25 cellular contexts compared by ENCODE assay signal in genomic region chr10:93576888-93577287, GRCh38. TPM values are rescaled to one million over a fixed set of nuclear protein-coding genes. Genes with fewer than 3 reads are reported as not detected.
DNase-seq lines count a peak whose midpoint lies in the region; ATAC-seq, FAIRE-seq and TF ChIP-seq lines count a peak whose summit lies in the region.
"Had no signal": no experiment of that assay in that cellular context is flagged by ENCODE, and none has a peak within 500 bp of the region (broad histone marks: within the 10 kb centered on the region; RNA-seq: fewer than 3 reads in every experiment).

No MANE protein-coding gene starts in this region.

- H3K36me3 ChIP-seq in bronchial epithelial cell (ENCODE audit: control insufficient read depth, insufficient read depth, low read length) (no peaks in the 10 kb centered on the region), prostate gland (no peaks in the 10 kb centered on the region)

- peaks cover 8% of the 10 kb centered on the region for H3K4me1 ChIP-seq in prostate gland (replicated peaks)

- DNase-seq in NCI-H2029 (lab: John Stamatoyannopoulos, UW) (peak; percentile 27), NCI-H2029 treated with DMSO at 0.1 percent for 48 hours (lab: John Stamatoyannopoulos, UW) (no peak), LoVo (ENCODE audit: low spot score) (peak; percentile 56), bronchial epithelial cell (ENCODE audit: low read depth) (peak; percentile 34), prostate gland (ENCODE audit: low spot score) (peak; percentile 49), Right ventricle myocardium inferior (ENCODE audit: missing footprints) (no peak), substantia nigra (lab: John Stamatoyannopoulos, UW) (no peak), NCI-H1694 treated with DMSO at 0.1 percent for 48 hours (lab: John Stamatoyannopoulos, UW) (no peak)
- DNase-seq: COR-L47; DMS 273 treated with DMSO at 0.1 percent for 48 hours; EL; GM23248; NCI-H1105 treated with DMSO at 0.1 percent for 48 hours; NCI-H187; NCI-H446; NCI-H526 treated with DMSO at 0.1 percent for 48 hours; NK-92 treated with Interleukin-12 subunit alpha and Interleukin-12 subunit beta, amount 100 ng/mL, for 24 hours; SIG-M5 had no signal

- WGBS in prostate gland: 36% methylated on average over 3 of the region's 3 CpGs

- peaks cover 2% of the 10 kb centered on the region for H3K27me3 ChIP-seq in bronchial epithelial cell (ENCODE audit: control insufficient read depth, insufficient read depth, low read length)
- no peaks in the 10 kb centered on the region for H3K27me3 ChIP-seq in prostate gland (replicated peaks; ENCODE audit: insufficient read depth)

- intact Hi-C loops in prostate gland (cut with DNase I): no loop called here
- intact Hi-C loops in Right ventricle myocardium inferior (cut with DNase I): no loop called here

- H3K9me3 ChIP-seq in prostate gland: no peaks in the 10 kb centered on the region

- no peak for ATAC-seq in Right ventricle myocardium inferior
- ATAC-seq: GM12878, HCT116, SK-N-SH treated with all-trans-retinoic acid at 6 μM for 48 hours had no signal

- H3K27ac ChIP-seq in prostate gland (peak overlapping the region in 1 of 2 donors; percentile 18), substantia nigra (ENCODE audit: low read depth, low read length, poor library complexity, severe bottlenecking) (no peak overlapping the region)
- H3K27ac ChIP-seq: 22Rv1, GM23248 had no signal

- TF ChIP-seq POLR2A in prostate gland (IDR thresholded peaks at IDR 0.05): no peak

- no peak for FAIRE-seq in bronchial epithelial cell (lab: Jason Lieb, UNC)
- FAIRE-seq: GM12878, GM19239 had no signal

- H3K4me3 ChIP-seq in bronchial epithelial cell (ENCODE audit: low read depth, low read length) (no peak overlapping the region), prostate gland (no peak overlapping the region)
- H3K4me3 ChIP-seq: GM12878, GM23248 had no signal

- TF ChIP-seq CTCF in bronchial epithelial cell (IDR thresholded peaks at IDR 0.05; ENCODE audit: insufficient read depth, low read length, severe bottlenecking) (no peak), prostate gland (IDR thresholded peaks at IDR 0.05) (no peak)

RNA-seq across cellular contexts. Expression of gene FFAR4, which starts 10.4 kb away (rescaled TPM):
- total RNA-seq in bronchial epithelial cell (not detected in 2 replicates), prostate gland (under 1 TPM in 1 of 2 donors, not detected in 1; 0.18 TPM), Right ventricle myocardium inferior (0.24 TPM)
- total RNA-seq: GM12878, GM23248, LHCN-M2, RPMI7951 had no signal

RNA-seq across cellular contexts. Expression of gene RBP4, which starts 24.1 kb away (rescaled TPM):
- total RNA-seq in bronchial epithelial cell (not detected in 2 replicates), prostate gland (1 to 10 TPM in 1 of 2 donors, under 1 TPM in 1; 0.64 to 5.3 TPM), Right ventricle myocardium inferior (12.8 TPM)
- total RNA-seq: GM23248, RPMI7951 had no signal

RNA-seq across cellular contexts. Expression of gene PDE6C, which starts 35.4 kb away (rescaled TPM):
- total RNA-seq in bronchial epithelial cell: not detected in 2 replicates
- not detected for total RNA-seq in prostate gland
- not detected for total RNA-seq in Right ventricle myocardium inferior
- total RNA-seq: GM12878, GM23248, LHCN-M2, RPMI7951 had no signal

Comparison
In these comparisons a context has a peak if more than half of its experiments do, and no peak if none do; other contexts are left out.
1. DNase-seq: peak in NCI-H2029 (single experiment), LoVo (single experiment), bronchial epithelial cell (single experiment) and prostate gland (single experiment); none in NCI-H2029 treated with DMSO at 0.1 percent for 48 hours (single experiment), Right ventricle myocardium inferior (single experiment), substantia nigra (0 of 49) and NCI-H1694 treated with DMSO at 0.1 percent for 48 hours (single experiment).